In genomic region chr11:111561306-111561705, GRCh38 we compare ENCODE assay signal across 16 cellular contexts. TPM values are rescaled to one million over a fixed set of nuclear protein-coding genes. Genes with fewer than 3 reads are reported as not detected.
A peak's percentile ranks its signal among the peaks of the same experiment; 100 is the strongest.
DNase-seq lines count a peak whose midpoint lies in the region; ATAC-seq, FAIRE-seq and TF ChIP-seq lines count a peak whose summit lies in the region.
"Had no signal": no experiment of that assay in that cellular context is flagged by ENCODE, and none has a peak within 500 bp of the region (broad histone marks: within the 10 kb centered on the region; RNA-seq: fewer than 3 reads in every experiment).

No MANE protein-coding gene starts in this region.

- FAIRE-seq in urothelium cell line (lab: Jason Lieb, UNC): peak; percentile 63
- FAIRE-seq: GM18507, HepG2 had no signal

- H3K27ac ChIP-seq in SK-N-SH (ENCODE audit: low read depth in 2 of 2, low read length in 1 of 2) (peak overlapping the region; percentile 76 to 97; a peak in 3 of 4 replicates), SJSA1 (peak overlapping the region; percentile 97), iPS-20b (ENCODE audit: low read length) (no peak overlapping the region)
- H3K27ac ChIP-seq: 22Rv1 had no signal

- no peaks in the 10 kb centered on the region for H4K20me1 ChIP-seq in SK-N-SH (ENCODE audit: insufficient read depth)

- WGBS in SK-N-SH (ENCODE audit: low lambda C conversion rate): 85% methylated on average over 3 of the region's 3 CpGs

- H3K9me3 ChIP-seq in SK-N-SH: no peaks in the 10 kb centered on the region
- no peaks in the 10 kb centered on the region for H3K9me3 ChIP-seq in SJSA1 (replicated peaks)
- H3K9me3 ChIP-seq in iPS-20b (ENCODE audit: insufficient read depth, low read depth, low read length): peaks cover 3% of the 10 kb centered on the region; the same call in 1 of the 2 replicates

- ATAC-seq in SK-N-SH treated with all-trans-retinoic acid at 6 μM for 48 hours: no peak
- no peak for ATAC-seq in HG02610 (IDR thresholded peaks at IDR 0.05; ENCODE audit: unreplicated experiment)

- no peak for TF ChIP-seq EP300 in SK-N-SH (IDR thresholded peaks at IDR 0.05; ENCODE audit: borderline replicate concordance in 1 of 2, low read depth in 1 of 2, low read length in 1 of 2)

- CTCF ChIA-PET in SK-N-SH (lab: Yijun Ruan, JAX): interaction anchor here (1.0 to 3.3 kb wide), 8 partner anchors 9 to 281 kb away, joined by 3 to 8 read pairs (median 4); no protein-coding TSS in a partner anchor

- peaks cover 26 to 55% of the 10 kb centered on the region in 2 experiments for H3K36me3 ChIP-seq in SK-N-SH (replicated peaks in 1 of 2; ENCODE audit: control insufficient read depth in 1 of 2, insufficient read depth in 2 of 2, low read length in 1 of 2)
- peaks cover 52% of the 10 kb centered on the region for H3K36me3 ChIP-seq in SJSA1
- peaks cover 4% of the 10 kb centered on the region; the same call in 1 of the 2 replicates for H3K36me3 ChIP-seq in iPS-20b (ENCODE audit: insufficient read depth, low read depth, low read length)

- no peaks in the 10 kb centered on the region for H3K9me2 ChIP-seq in SK-N-SH

- 0 out of 2 replicates have a peak overlapping the region, but pooled peaks have one; percentile 20 for H3K4me2 ChIP-seq in SK-N-SH

- no peak overlapping the region for H3K4me3 ChIP-seq in SK-N-SH (ENCODE audit: low read depth in 2 of 2, low read length in 1 of 2)
- H3K4me3 ChIP-seq in SJSA1: no peak overlapping the region
- H3K4me3 ChIP-seq in iPS-20b (ENCODE audit: low read length): no peak overlapping the region

- no peak for TF ChIP-seq CTCF in SK-N-SH (IDR thresholded peaks at IDR 0.05)

- peak overlapping the region; percentile 41; the same call in 1 of the 2 replicates for H3K9ac ChIP-seq in SK-N-SH
- H3K9ac ChIP-seq in iPS-20b (ENCODE audit: low read depth, low read length): peak overlapping the region; percentile 23; the same call in 1 of the 2 replicates

- no peak for DNase-seq in SK-N-SH
- no peak for DNase-seq in SJSA1 (ENCODE audit: low read depth in 1 of 2, low spot score in 2 of 2)
- DNase-seq in urothelium cell line (ENCODE audit: low spot score): no peak
- DNase-seq in NCI-H226: no peak
- DNase-seq in stimulated activated CD4-positive, alpha-beta T cell treated with anti-CD3 and anti-CD28 coated beads, Interleukin-4, amount 100 ng/mL, for 24 hours: no peak
- DNase-seq: C1 segment of cervical spinal cord, NCI-H1417, NCI-H2029, NCI-H524, SIG-M5 had no signal

- H3K4me1 ChIP-seq in SK-N-SH (ENCODE audit: control insufficient read depth in 1 of 2, insufficient read depth in 2 of 2, low read depth in 1 of 2, low read length in 1 of 2) (peaks cover 16 to 43% of the 10 kb centered on the region in 2 experiments), SJSA1 (replicated peaks) (peaks cover 82% of the 10 kb centered on the region), iPS-20b (ENCODE audit: insufficient read depth, low read length) (peaks cover 27% of the 10 kb centered on the region)

- H3F3A ChIP-seq in SK-N-SH (replicated peaks; ENCODE audit: insufficient read depth): peaks cover 88% of the 10 kb centered on the region

- H3K27me3 ChIP-seq in SK-N-SH (ENCODE audit: insufficient read depth): no peaks in the 10 kb centered on the region
- H3K27me3 ChIP-seq in SJSA1 (replicated peaks): no peaks in the 10 kb centered on the region
- H3K27me3 ChIP-seq in iPS-20b (ENCODE audit: insufficient read depth, low read length): no peaks in the 10 kb centered on the region

- POLR2A ChIA-PET in SK-N-SH (lab: Yijun Ruan, JAX): interaction anchor here (0.6 kb wide), 1 partner anchor 12 kb away, joined by 3 read pairs; no protein-coding TSS in a partner anchor

- no peak overlapping the region for H2AFZ ChIP-seq in SK-N-SH (ENCODE audit: low read depth)

- peaks cover 14% of the 10 kb centered on the region; the same call in 1 of the 2 replicates for H3K79me2 ChIP-seq in SK-N-SH (ENCODE audit: insufficient read depth)

- no peak for TF ChIP-seq RAD21 in SK-N-SH (IDR thresholded peaks at IDR 0.05; ENCODE audit: low read length)

TF ChIP-seq in SK-N-SH, 30 proteins besides CTCF, POLR2A, EP300 and RAD21:
- TF ChIP-seq PBX3 (IDR thresholded peaks at IDR 0.05): peak; percentile 7; the same call in 1 of the 2 replicates
- no peak for TF ChIP-seq SIN3A (IDR thresholded peaks at IDR 0.05; ENCODE audit: borderline replicate concordance, low read depth, low read length)
- TF ChIP-seq RXRA (IDR thresholded peaks at IDR 0.05; ENCODE audit: borderline replicate concordance, low read depth): no peak

TF ChIP-seq in SK-N-SH treated with all-trans-retinoic acid at 6 μM for 48 hours, 23 proteins besides CTCF, POLR2A, EP300 and RAD21:
- TF ChIP-seq ARNTL (CRISPR knock-in tag; IDR thresholded peaks at IDR 0.05; ENCODE audit: borderline replicate concordance, low read depth): no peak
TF ChIP-seq in SK-N-SH treated with all-trans-retinoic acid at 6 μM for 48 hours: peak in this region for 0.

RNA-seq across cellular contexts. Expression of gene LAYN, which starts 20.8 kb away (rescaled TPM):
- 366 and 437 TPM in 2 replicates for polyA plus RNA-seq in SK-N-SH (2012; rRNA removed)
- 389 and 422 TPM in 2 replicates for polyA plus RNA-seq in SK-N-SH (2012; cell fraction: cytosol; rRNA removed)
- 219 and 356 TPM in 2 replicates for polyA plus RNA-seq in SK-N-SH (2012; cell fraction: nucleus; rRNA removed)
- total RNA-seq in SJSA1 (2014; rRNA removed; shearing (Covaris generic)): 94.6 and 104 TPM in 2 replicates
- total RNA-seq: HepG2 had no signal

RNA-seq across cellular contexts. Expression of gene SIK2, which starts 40.9 kb away (rescaled TPM):
- 8.9 and 9.7 TPM in 2 replicates for polyA plus RNA-seq in SK-N-SH (2012; rRNA removed)
- 6.1 and 6.8 TPM in 2 replicates for polyA plus RNA-seq in SK-N-SH (2012; cell fraction: cytosol; rRNA removed)
- polyA plus RNA-seq in SK-N-SH (2012; cell fraction: nucleus; rRNA removed): 12.6 and 16.1 TPM in 2 replicates
- total RNA-seq in SJSA1 (2014; rRNA removed; shearing (Covaris generic)): 5.6 and 9.6 TPM in 2 replicates

RNA-seq across cellular contexts. Expression of gene HOATZ, which starts 46.7 kb away (rescaled TPM):
- polyA plus RNA-seq in SK-N-SH (2012; rRNA removed): 4.4 and 4.9 TPM in 2 replicates
- polyA plus RNA-seq in SK-N-SH (2012; cell fraction: cytosol; rRNA removed): 5.8 and 6.8 TPM in 2 replicates
- 2.7 and 3.8 TPM in 2 replicates for polyA plus RNA-seq in SK-N-SH (2012; cell fraction: nucleus; rRNA removed)
- total RNA-seq in SJSA1 (2014; rRNA removed; shearing (Covaris generic)): not detected in 2 replicates
- total RNA-seq: HepG2 had no signal
- polyA plus RNA-seq: HepG2 had no signal

RNA-seq across cellular contexts. Expression of gene BTG4, which starts 49.1 kb away (rescaled TPM):
- 0.26 and 0.34 TPM in 2 replicates for polyA plus RNA-seq in SK-N-SH (2012; rRNA removed)
- 0.18 and 0.26 TPM in 2 replicates for polyA plus RNA-seq in SK-N-SH (2012; cell fraction: cytosol; rRNA removed)
- polyA plus RNA-seq in SK-N-SH (2012; cell fraction: nucleus; rRNA removed): 0.34 and 0.45 TPM in 2 replicates
- total RNA-seq in SJSA1 (2014; rRNA removed; shearing (Covaris generic)): 2.4 TPM in 1 of 2 replicates, not detected in the other
- total RNA-seq: HepG2 had no signal
- polyA plus RNA-seq: HepG2 had no signal
